22 cellular contexts compared by ENCODE assay signal in genomic region chr5:175448276-175448675, GRCh38. TPM values are rescaled to one million over a fixed set of nuclear protein-coding genes. Genes with fewer than 3 reads are reported as not detected.
"Had no signal": no experiment of that assay in that cellular context is flagged by ENCODE, and none has a peak within 500 bp of the region (broad histone marks: within the 10 kb centered on the region; RNA-seq: fewer than 3 reads in every experiment).

No MANE protein-coding gene starts in this region.

- H3K36me3 ChIP-seq: colonic mucosa, left ventricle myocardium inferior, lower lobe of right lung, right lobe of liver, tibial nerve had no signal

- H3K27ac ChIP-seq: colonic mucosa, foreskin keratinocyte, left ventricle myocardium inferior, lower lobe of right lung, psoas muscle, right lobe of liver, testis, tibial nerve had no signal

- H3K4me3 ChIP-seq: colonic mucosa, left ventricle myocardium inferior, lower lobe of right lung, psoas muscle, right lobe of liver, testis, tibial nerve had no signal

- DNase-seq: colonic mucosa; dermis blood vessel endothelial cell; erythroblast; foreskin keratinocyte; kidney; left cardiac atrium; left ventricle myocardium inferior; lower lobe of right lung; mesenchymal stem cell; naive B cell; psoas muscle; retina; right lobe of liver; stimulated activated CD4-positive, alpha-beta T cell treated with anti-CD3 and anti-CD28 coated beads, Interleukin-2, amount 100 ng/mL, for 24 hours; stimulated activated CD4-positive, alpha-beta T cell treated with anti-CD3 and anti-CD28 coated beads, Interleukin-4, amount 100 ng/mL, for 4 hours; stimulated activated naive B cell treated with anti-CD40 and anti-IgM and Interleukin-4, amounts not matched to agents 10 μg/mL and 1 μg/mL and 100 μg/mL, for 72 hours; stimulated activated naive CD8-positive, alpha-beta T cell treated with anti-CD3 and anti-CD28 coated beads, Interleukin-15, amount 100 ng/mL, for 72 hours; testis had no signal

- H3K27me3 ChIP-seq: right lobe of liver, testis had no signal

- H3K4me3 Mint-ChIP-seq: naive B cell; nephron; stimulated activated naive B cell treated with anti-CD40 and anti-IgM and Interleukin-4, amounts not matched to agents 10 μg/mL and 1 μg/mL and 100 μg/mL, for 72 hours; stimulated activated naive CD8-positive, alpha-beta T cell treated with anti-CD3 and anti-CD28 coated beads, Interleukin-15, amount 100 ng/mL, for 72 hours had no signal

- H3K9me3 ChIP-seq: colonic mucosa, left ventricle myocardium inferior, lower lobe of right lung, psoas muscle, right lobe of liver, testis, tibial nerve had no signal

- H3K36me3 Mint-ChIP-seq: stimulated activated naive B cell treated with anti-CD40 and anti-IgM and Interleukin-4, amounts not matched to agents 10 μg/mL and 1 μg/mL and 100 μg/mL, for 72 hours had no signal

- H3K9me3 Mint-ChIP-seq: naive B cell; nephron; stimulated activated naive B cell treated with anti-CD40 and anti-IgM and Interleukin-4, amounts not matched to agents 10 μg/mL and 1 μg/mL and 100 μg/mL, for 72 hours; stimulated activated naive CD8-positive, alpha-beta T cell treated with anti-CD3 and anti-CD28 coated beads, Interleukin-15, amount 100 ng/mL, for 72 hours had no signal

- H3K4me1 ChIP-seq: colonic mucosa, foreskin keratinocyte, testis had no signal

- H3K27ac Mint-ChIP-seq: nephron; stimulated activated naive B cell treated with anti-CD40 and anti-IgM and Interleukin-4, amounts not matched to agents 10 μg/mL and 1 μg/mL and 100 μg/mL, for 72 hours; stimulated activated naive CD8-positive, alpha-beta T cell treated with anti-CD3 and anti-CD28 coated beads, Interleukin-15, amount 100 ng/mL, for 72 hours had no signal

RNA-seq across cellular contexts. Expression of gene DRD1, which starts 4.3 kb away (rescaled TPM):
- total RNA-seq: dermis blood vessel endothelial cell, endothelial cell of umbilical vein, foreskin keratinocyte, left ventricle myocardium inferior, skeletal muscle tissue had no signal
- polyA plus RNA-seq: endothelial cell of umbilical vein, foreskin keratinocyte had no signal
